ENCODE assay signal across 8 cellular contexts in genomic region chr11:33257897-33258630, GRCh38. TPM values are rescaled to one million over a fixed set of nuclear protein-coding genes. Genes with fewer than 3 reads are reported as not detected.
DNase-seq lines count a peak whose midpoint lies in the region; ATAC-seq and TF ChIP-seq lines count a peak whose summit lies in the region.

No MANE protein-coding gene starts in this region.

- no peaks in the 10 kb centered on the region for H3K27me3 Mint-ChIP-seq in activated CD4-positive, alpha-beta memory T cell treated with anti-CD3 and anti-CD28 coated beads for 36 hours

- CTCF ChIA-PET in activated CD4-positive, alpha-beta memory T cell treated with anti-CD3 and anti-CD28 coated beads for 36 hours (lab: Charles Lee) = no interaction called here

- H3K9me3 Mint-ChIP-seq in activated CD4-positive, alpha-beta memory T cell treated with anti-CD3 and anti-CD28 coated beads for 36 hours = no peaks in the 10 kb centered on the region

- H3K27me3 ChIP-seq in BLaER1 = no peaks in the 10 kb centered on the region
- H3K27me3 ChIP-seq in duodenal mucosa (ENCODE audit: control insufficient read depth in 1 of 2, insufficient read depth in 2 of 2, low read length in 2 of 2) = no peaks in the 10 kb centered on the region
- H3K27me3 ChIP-seq in lower lobe of right lung (ENCODE audit: low read depth) = no peaks in the 10 kb centered on the region

- H4K20me1 ChIP-seq in BLaER1 = peaks cover 45% of the 10 kb centered on the region

- H3K36me3 ChIP-seq in BLaER1 (no peaks in the 10 kb centered on the region), duodenal mucosa (ENCODE audit: control insufficient read depth in 1 of 2, insufficient read depth in 2 of 2, low read length in 2 of 2) (no peaks in the 10 kb centered on the region), lower lobe of right lung (no peaks in the 10 kb centered on the region)

- peak; percentile 33 for TF ChIP-seq CTCF in lower lobe of right lung (IDR thresholded peaks at IDR 0.05)

- H3K4me3 Mint-ChIP-seq in activated CD4-positive, alpha-beta memory T cell treated with anti-CD3 and anti-CD28 coated beads for 36 hours = peak overlapping the region; percentile 94

- peak overlapping the region; percentile 100 for H3K27ac ChIP-seq in BLaER1
- peak overlapping the region; percentile 100 for H3K27ac ChIP-seq in duodenal mucosa (ENCODE audit: low read depth, low read length)
- H3K27ac ChIP-seq in lower lobe of right lung = peak overlapping the region; percentile 100

- H3K4me2 ChIP-seq in BLaER1 = peak overlapping the region; percentile 85

- intact Hi-C loops in activated CD4-positive, alpha-beta memory T cell treated with anti-CD3 and anti-CD28 coated beads for 36 hours (cut with micrococcal nuclease) = loop anchor here (1.0 to 10.0 kb wide), 10 partner anchors 49 to 795 kb away; partner anchors contain the start of genes C11orf91, CD59, CSTF3 and EIF3M
- intact Hi-C loops in lower lobe of right lung (cut with DNase I) = no loop called here

- peak; percentile 95 for DNase-seq in NCI-H526 treated with DMSO at 0.1 percent for 48 hours (lab: John Stamatoyannopoulos, UW)
- DNase-seq in activated CD4-positive, alpha-beta memory T cell treated with anti-CD3 and anti-CD28 coated beads for 36 hours = peak; percentile 84
- peak; percentile 91 for DNase-seq in lower lobe of right lung
- DNase-seq in stimulated activated CD4-positive, alpha-beta T cell treated with anti-CD3 and anti-CD28 coated beads, TNF-alpha, amount 100 ng/mL, for 1 hour (ENCODE audit: low read depth in 3 of 3, low spot score in 1 of 3) = peak; percentile 19 to 63 (median 39)

- H3K4me3 ChIP-seq in BLaER1 = peak overlapping the region; percentile 96
- H3K4me3 ChIP-seq in duodenal mucosa (ENCODE audit: low read depth in 1 of 2, low read length in 2 of 2) = peak overlapping the region; percentile 95
- H3K4me3 ChIP-seq in lower lobe of right lung = peak overlapping the region; percentile 84

- POLR2A ChIA-PET in activated CD4-positive, alpha-beta memory T cell treated with anti-CD3 and anti-CD28 coated beads for 36 hours (lab: Charles Lee) = no interaction called here

- H3K9me3 ChIP-seq in BLaER1 = no peaks in the 10 kb centered on the region; the same call in 1 of the 2 replicates
- H3K9me3 ChIP-seq in duodenal mucosa (ENCODE audit: control insufficient read depth in 1 of 2, low read length in 2 of 2) = no peaks in the 10 kb centered on the region
- no peaks in the 10 kb centered on the region for H3K9me3 ChIP-seq in lower lobe of right lung

- peak overlapping the region; percentile 95 for H3K27ac Mint-ChIP-seq in activated CD4-positive, alpha-beta memory T cell treated with anti-CD3 and anti-CD28 coated beads for 36 hours

- peaks cover 39% of the 10 kb centered on the region for H3K4me1 ChIP-seq in BLaER1
- H3K4me1 ChIP-seq in duodenal mucosa (ENCODE audit: control insufficient read depth in 1 of 2, insufficient read depth in 2 of 2, low read length in 2 of 2) = peaks cover 21 to 27% of the 10 kb centered on the region in 2 donors
- H3K4me1 ChIP-seq in lower lobe of right lung = peaks cover 41% of the 10 kb centered on the region

- H3K9ac ChIP-seq in BLaER1 = peak overlapping the region; percentile 99
- peak overlapping the region; percentile 99 for H3K9ac ChIP-seq in duodenal mucosa (ENCODE audit: low read depth in 1 of 2, low read length in 2 of 2)

- peak; percentile 35 for ATAC-seq in GM19324 (IDR thresholded peaks at IDR 0.05; ENCODE audit: low FRiP score, unreplicated experiment)
- ATAC-seq in HG03460 (IDR thresholded peaks at IDR 0.05; ENCODE audit: unreplicated experiment) = peak; percentile 36
- ATAC-seq in lower lobe of right lung = peak; percentile 92 to 96

- H3K4me1 Mint-ChIP-seq in activated CD4-positive, alpha-beta memory T cell treated with anti-CD3 and anti-CD28 coated beads for 36 hours (ENCODE audit: low read depth) = peaks cover 42% of the 10 kb centered on the region

- peaks cover 7% of the 10 kb centered on the region for H3K36me3 Mint-ChIP-seq in activated CD4-positive, alpha-beta memory T cell treated with anti-CD3 and anti-CD28 coated beads for 36 hours

RNA-seq across cellular contexts. Expression of gene HIPK3, which starts 0.9 kb away (rescaled TPM):
- 10 to 100 TPM; 35.4 TPM for total RNA-seq in activated CD4-positive, alpha-beta memory T cell treated with anti-CD3 and anti-CD28 coated beads for 36 hours
- total RNA-seq in lower lobe of right lung = 138 TPM

Comparison
In these comparisons a context has a peak if more than half of its experiments do, and no peak if none do; other contexts are left out.
1. Peak in every context shown above with its lines: DNase-seq, ATAC-seq, H3K4me3 ChIP-seq and H3K27ac ChIP-seq.
2. ATAC-seq: peak in every context shown above with its lines; median percentile 94 in lower lobe of right lung; 36 in HG03460; 35 in GM19324.
3. DNase-seq: peak in every context shown above with its lines; median percentile 95 in NCI-H526 treated with DMSO at 0.1 percent for 48 hours; 91 in lower lobe of right lung; 84 in activated CD4-positive, alpha-beta memory T cell treated with anti-CD3 and anti-CD28 coated beads for 36 hours; 39 in stimulated activated CD4-positive, alpha-beta T cell treated with anti-CD3 and anti-CD28 coated beads, TNF-alpha, amount 100 ng/mL, for 1 hour.